In the genomic region with DNA sequence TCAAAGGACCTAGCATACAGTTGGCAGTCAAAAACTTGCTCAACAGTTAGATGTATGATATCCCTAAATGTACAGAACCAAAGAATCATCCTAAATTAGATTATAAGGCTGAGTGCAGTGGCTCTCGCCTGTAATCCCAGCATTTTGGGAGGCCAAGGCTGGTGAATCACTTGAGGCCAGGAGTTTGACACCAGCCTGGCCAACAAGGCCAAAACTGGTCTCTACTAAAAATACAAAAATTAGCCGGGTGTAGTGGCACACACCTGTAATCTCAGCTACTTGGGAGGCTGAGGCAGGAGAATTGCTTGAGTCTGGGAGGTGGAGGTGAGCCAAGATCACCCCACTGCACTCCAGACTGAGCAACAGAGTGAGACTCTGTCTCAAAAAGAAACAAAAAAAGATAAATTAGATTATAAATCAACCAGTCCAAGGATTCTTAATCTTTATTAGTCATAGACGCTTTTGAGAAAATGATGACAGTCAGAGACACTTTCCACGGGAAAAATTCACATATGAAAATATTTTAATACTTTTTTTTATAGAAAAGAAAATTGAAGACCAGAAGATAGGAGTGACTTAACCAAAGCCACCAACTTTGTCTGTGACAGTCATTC, we compare ENCODE assay signal across 14 cellular contexts.
"Had no signal": no experiment of that assay in that cellular context is flagged by ENCODE, and none has a peak within 500 bp of the region (broad histone marks: within the 10 kb centered on the region; RNA-seq: fewer than 3 reads in every experiment).

No MANE protein-coding gene starts in this region.

- ATAC-seq: psoas muscle, right lobe of liver had no signal

- H3K9me3 Mint-ChIP-seq: stimulated activated naive B cell treated with anti-CD40 and anti-IgM and Interleukin-4, amounts not matched to agents 10 μg/mL and 1 μg/mL and 100 μg/mL, for 72 hours had no signal

- H3K27ac Mint-ChIP-seq: nephron progenitor cell; stimulated activated naive B cell treated with anti-CD40 and anti-IgM and Interleukin-4, amounts not matched to agents 10 μg/mL and 1 μg/mL and 100 μg/mL, for 72 hours had no signal

- H3K4me3 Mint-ChIP-seq: nephron progenitor cell; stimulated activated naive B cell treated with anti-CD40 and anti-IgM and Interleukin-4, amounts not matched to agents 10 μg/mL and 1 μg/mL and 100 μg/mL, for 72 hours had no signal

- H3K36me3 Mint-ChIP-seq: stimulated activated naive B cell treated with anti-CD40 and anti-IgM and Interleukin-4, amounts not matched to agents 10 μg/mL and 1 μg/mL and 100 μg/mL, for 72 hours had no signal

- DNase-seq: activated CD8-positive, alpha-beta memory T cell treated with anti-CD3 and anti-CD28 coated beads, Interleukin-2, amount 50 U/mL, for 4 hours; cerebellar nuclear complex; dermis blood vessel endothelial cell; hippocampal formation; kidney glomerular epithelial cell; mesendoderm; nephron progenitor cell; psoas muscle; right lobe of liver; Right ventricle myocardium superior; spleen; stimulated activated CD4-positive, alpha-beta T cell treated with anti-CD3 and anti-CD28 coated beads, Interleukin-1b, Interleukin-23, amount 100 ng/mL, for 48 hours; stimulated activated naive B cell treated with anti-CD40 and anti-IgM and Interleukin-4, amounts not matched to agents 10 μg/mL and 1 μg/mL and 100 μg/mL, for 72 hours; T1000 had no signal
